9 cellular contexts compared by ENCODE assay signal in the genomic region with DNA sequence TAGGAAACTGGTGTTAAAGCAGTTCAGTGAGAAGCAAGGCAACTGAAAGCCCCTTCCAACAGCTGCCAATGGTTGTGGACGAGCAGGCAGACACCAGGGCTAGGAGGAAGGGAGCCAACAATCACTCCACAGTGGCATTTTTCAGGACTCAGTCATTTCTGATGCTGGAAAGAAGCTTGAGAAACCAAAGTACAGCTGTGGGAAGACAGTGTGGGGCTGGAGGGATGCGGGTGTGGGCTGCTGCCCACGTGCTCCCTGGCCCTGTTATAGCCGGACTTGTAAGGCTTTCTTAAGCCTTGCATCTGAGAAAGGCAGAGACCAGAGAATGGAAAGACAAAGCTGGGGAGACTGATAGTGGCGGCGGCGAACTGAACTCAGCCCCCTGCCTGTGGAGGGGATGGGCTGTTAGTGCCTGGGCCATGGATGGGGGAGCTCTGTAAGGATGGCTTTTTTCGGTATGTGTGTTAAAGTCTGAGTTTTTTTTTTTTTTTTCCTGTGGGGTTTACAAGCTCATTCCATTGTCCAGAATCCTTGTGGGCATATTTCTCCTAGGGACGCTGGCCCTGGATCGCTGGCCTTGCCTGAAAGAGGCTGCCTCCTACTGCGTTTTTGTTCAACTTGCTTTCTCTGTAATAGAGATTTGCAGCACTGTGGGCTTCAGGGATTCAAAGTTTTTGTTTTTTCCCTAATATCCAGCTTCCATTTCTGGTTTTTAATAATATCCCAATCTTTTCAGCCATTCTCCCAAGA.
DNase-seq lines count a peak whose midpoint lies in the region; ATAC-seq and TF ChIP-seq lines count a peak whose summit lies in the region.
"Had no signal": no experiment of that assay in that cellular context is flagged by ENCODE, and none has a peak within 500 bp of the region (broad histone marks: within the 10 kb centered on the region; RNA-seq: fewer than 3 reads in every experiment).

No MANE protein-coding gene starts in this region.

- no peak overlapping the region for H3K4me3 Mint-ChIP-seq in T-helper 17 cell

- TF ChIP-seq CTCF in fibroblast of pulmonary artery (IDR thresholded peaks at IDR 0.05; ENCODE audit: low read length, missing control alignments) (no peak), ascending aorta (IDR thresholded peaks at IDR 0.05) (no peak)

- no peak overlapping the region for H3K27ac Mint-ChIP-seq in T-helper 17 cell

- H3K4me1 Mint-ChIP-seq in T-helper 17 cell, result peaks cover 39% of the 10 kb centered on the region

- ATAC-seq in T-helper 17 cell (no peak), GM18519 (IDR thresholded peaks at IDR 0.05; ENCODE audit: low FRiP score, unreplicated experiment) (no peak)

- peaks cover 7% of the 10 kb centered on the region for H3K36me3 Mint-ChIP-seq in T-helper 17 cell (ENCODE audit: low read depth)

- H3K4me3 ChIP-seq in fibroblast of pulmonary artery (replicated peaks; ENCODE audit: low read depth, low read length), result no peak overlapping the region
- peak overlapping the region; percentile 42 for H3K4me3 ChIP-seq in neuron (ENCODE audit: low read length)
- no peak overlapping the region for H3K4me3 ChIP-seq in ascending aorta

- H3K4me1 ChIP-seq in neuron (ENCODE audit: insufficient read depth, low read length) (peaks cover 44% of the 10 kb centered on the region), ascending aorta (peaks cover 6 to 12% of the 10 kb centered on the region in 2 donors)

- intact Hi-C loops in ascending aorta (cut with DNase I), result no loop called here

- DNase-seq in C1 segment of cervical spinal cord (lab: John Stamatoyannopoulos, UW), result peak in 9 of 14 donors; percentile 44 to 76 (median 53)
- peak; percentile 44 for DNase-seq in SHP77 treated with DMSO at 0.1 percent for 48 hours (lab: John Stamatoyannopoulos, UW)
- peak; percentile 75 for DNase-seq in fibroblast of pulmonary artery (ENCODE audit: low read depth)
- no peak for DNase-seq in ascending aorta (ENCODE audit: low spot score in 2 of 2)
- no peak for DNase-seq in activated CD4-positive, CD25-positive, alpha-beta regulatory T cell treated with anti-CD3 and anti-CD28 coated beads, Interleukin-2, amount 50 U/mL, for 72 hours
- DNase-seq in T-helper 17 cell, result no peak
- DNase-seq: NCI-H774 had no signal

- H2AFZ ChIP-seq in neuron (ENCODE audit: low read depth, low read length), result peak overlapping the region; percentile 30

- no peaks in the 10 kb centered on the region for H3K36me3 ChIP-seq in neuron (ENCODE audit: insufficient read depth, low read length)
- no peaks in the 10 kb centered on the region for H3K36me3 ChIP-seq in ascending aorta

- peak overlapping the region in 1 of 2 donors; percentile 33 for H3K27ac ChIP-seq in ascending aorta

- H3K27me3 ChIP-seq in neuron (ENCODE audit: insufficient read depth, low read length) (no peaks in the 10 kb centered on the region), ascending aorta (no peaks in the 10 kb centered on the region)

- H3K27me3 Mint-ChIP-seq in T-helper 17 cell, result no peaks in the 10 kb centered on the region

- H3K9me3 ChIP-seq in neuron (ENCODE audit: low read length) (no peaks in the 10 kb centered on the region), ascending aorta (no peaks in the 10 kb centered on the region), T-helper 17 cell (ENCODE audit: control insufficient read depth, low read length, poor library complexity, severe bottlenecking) (no peaks in the 10 kb centered on the region)

Comparison
In these comparisons a context has a peak if more than half of its experiments do, and no peak if none do; other contexts are left out.
1. DNase-seq: peak in C1 segment of cervical spinal cord (9 of 14), SHP77 treated with DMSO at 0.1 percent for 48 hours (single experiment) and fibroblast of pulmonary artery (single experiment); none in ascending aorta (0 of 2), activated CD4-positive, CD25-positive, alpha-beta regulatory T cell treated with anti-CD3 and anti-CD28 coated beads, Interleukin-2, amount 50 U/mL, for 72 hours (single experiment) and T-helper 17 cell (0 of 3).